In the genomic region with DNA sequence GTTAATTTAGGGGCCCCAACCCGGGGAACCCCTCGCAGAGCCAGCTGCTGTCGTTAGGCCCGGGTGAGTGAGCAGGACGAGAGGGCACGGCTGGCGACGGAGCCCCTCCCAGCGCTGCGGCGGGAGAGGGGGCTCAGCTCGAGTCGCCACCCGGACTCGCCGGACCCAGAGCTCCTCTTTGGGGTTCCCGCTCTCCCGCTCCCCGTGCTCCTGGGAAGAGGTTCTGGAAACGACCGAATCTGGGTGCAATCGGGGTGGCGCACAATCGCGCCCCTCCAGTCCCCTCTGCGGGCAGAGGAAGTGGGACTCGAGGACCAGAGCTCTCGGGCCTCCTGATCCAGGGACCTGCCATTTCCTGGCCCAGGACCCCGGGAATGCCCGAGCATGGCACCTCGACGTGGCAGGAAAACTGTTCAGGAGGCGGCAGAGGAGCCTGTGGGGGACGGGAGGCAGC, we compare ENCODE assay signal across 8 cellular contexts. TPM values are rescaled to one million over a fixed set of nuclear protein-coding genes. Genes with fewer than 3 reads are reported as not detected.
DNase-seq lines count a peak whose midpoint lies in the region; FAIRE-seq and TF ChIP-seq lines count a peak whose summit lies in the region.

No MANE protein-coding gene starts in this region.

- H3K4me3 ChIP-seq in DOHH2 (ENCODE audit: low read length) (peak overlapping the region; percentile 71), LNCaP clone FGC (ENCODE audit: low read depth, low read length) (peak overlapping the region; percentile 56), H1 (ENCODE audit: extremely low read depth in 1 of 4, insufficient read depth in 2 of 4, low read depth in 3 of 4, low read length in 4 of 4) (peak overlapping the region; percentile 20 to 68 (median 49))

- H3K27me3 Mint-ChIP-seq in neural crest cell (ENCODE audit: low read depth) = peaks cover 23% of the 10 kb centered on the region

- H2BK15ac ChIP-seq in H1 (ENCODE audit: low read length) = no peak overlapping the region

- no peak for DNase-seq in LNCaP clone FGC (ENCODE audit: low read depth)
- DNase-seq in H1 (ENCODE audit: low read depth in 1 of 2, low spot score in 2 of 2) = peak in 1 of 2 experiments; percentile 59
- DNase-seq in neural crest cell (ENCODE audit: low read depth, low spot score) = peak; percentile 2
- DNase-seq in RCC 7860 (ENCODE audit: low spot score) = no peak
- DNase-seq in dermis blood vessel endothelial cell = no peak
- no peak for DNase-seq in D721Med (ENCODE audit: insufficient read length, low spot score)
- no peak for DNase-seq in NCI-H146 (lab: John Stamatoyannopoulos, UW)

- H4K5ac ChIP-seq in H1 (ENCODE audit: insufficient read length, low read depth, low read length) = no peak overlapping the region

- peaks cover 9% of the 10 kb centered on the region for H3K4me1 ChIP-seq in DOHH2 (ENCODE audit: control insufficient read depth, low read length)
- H3K4me1 ChIP-seq in H1 (replicated peaks in 1 of 4; ENCODE audit: control insufficient read depth in 3 of 4, insufficient read depth in 4 of 4, low read length in 3 of 4) = peaks cover 0 to 3% (median 1%) of the 10 kb centered on the region in 4 experiments; a peak in 2 of 7 replicates

- no peaks in the 10 kb centered on the region for H4K20me1 ChIP-seq in DOHH2 (ENCODE audit: control insufficient read depth, insufficient read depth, low read depth, low read length)
- no peaks in the 10 kb centered on the region for H4K20me1 ChIP-seq in H1 (replicated peaks in 1 of 2; ENCODE audit: control insufficient read depth in 1 of 2, insufficient read depth in 2 of 2, low read length in 2 of 2)

- TF ChIP-seq RAD21 in H1 (IDR thresholded peaks at IDR 0.05 in 1 of 2, conservative IDR thresholded peaks at IDR 0.05 in 1 of 2; ENCODE audit: low read depth in 2 of 2, low read length in 2 of 2) = no peak

- H2BK120ac ChIP-seq in H1 (replicated peaks; ENCODE audit: low read depth, low read length) = no peak overlapping the region

- H3K56ac ChIP-seq in H1 (replicated peaks; ENCODE audit: insufficient read length, low read depth, low read length) = no peak overlapping the region

- peak overlapping the region in 3 of 4 experiments; percentile 25 to 59 (median 47); a peak in 6 of 7 replicates for H3K9ac ChIP-seq in H1 (replicated peaks in 1 of 4; ENCODE audit: extremely low read depth in 1 of 4, low read depth in 3 of 4, low read length in 3 of 4)

- no peak overlapping the region for H2BK12ac ChIP-seq in H1 (ENCODE audit: low read depth, low read length)

- H3K36me3 ChIP-seq in DOHH2 (ENCODE audit: control insufficient read depth, low read length) (no peaks in the 10 kb centered on the region), H1 (ENCODE audit: control insufficient read depth in 2 of 4, insufficient read depth in 4 of 4, low read length in 3 of 4) (no peaks in the 10 kb centered on the region)

- TF ChIP-seq CTCF in DOHH2 (IDR thresholded peaks at IDR 0.05; ENCODE audit: low read depth, low read length, poor library complexity, severe bottlenecking) = no peak
- no peak for TF ChIP-seq CTCF in LNCaP clone FGC (IDR thresholded peaks at IDR 0.05; ENCODE audit: control insufficient read depth, extremely low read depth, insufficient read depth)
- TF ChIP-seq CTCF in H1 (IDR thresholded peaks at IDR 0.05; ENCODE audit: control extremely low read depth in 1 of 3, insufficient read depth in 1 of 3, low read depth in 1 of 3, low read length in 3 of 3) = no peak
- no peak for TF ChIP-seq CTCF in neural crest cell (conservative IDR thresholded peaks at IDR 0.05)
- TF ChIP-seq CTCF in D721Med (IDR thresholded peaks at IDR 0.05; ENCODE audit: insufficient read depth, missing control alignments) = no peak

- H3K9me2 ChIP-seq in DOHH2 (replicated peaks; ENCODE audit: control insufficient read depth, low read length) = no peaks in the 10 kb centered on the region

- H3K27me3 ChIP-seq in DOHH2 (ENCODE audit: control insufficient read depth, low read length) (no peaks in the 10 kb centered on the region), H1 (replicated peaks in 1 of 4; ENCODE audit: control insufficient read depth in 3 of 4, extremely low read depth in 1 of 4, insufficient read depth in 3 of 4, low read length in 3 of 4) (peaks cover 0 to 3% (median 0%) of the 10 kb centered on the region in 4 experiments; a peak in 1 of 7 replicates)

- peaks cover 2% of the 10 kb centered on the region; the same call in 1 of the 2 replicates for H3K23me2 ChIP-seq in H1 (ENCODE audit: low read depth, low read length)

- no peak overlapping the region for H4K8ac ChIP-seq in H1 (ENCODE audit: extremely low read depth, insufficient read depth, low read length)

- no peaks in the 10 kb centered on the region for H3F3A ChIP-seq in DOHH2 (ENCODE audit: control insufficient read depth, insufficient read depth)

- no peak overlapping the region for H2AK5ac ChIP-seq in H1 (ENCODE audit: low read depth, low read length)

- no peaks in the 10 kb centered on the region for H3K9me3 Mint-ChIP-seq in neural crest cell

- no peaks in the 10 kb centered on the region for H3K79me1 ChIP-seq in H1 (ENCODE audit: low read depth, low read length)

- H3K9me3 ChIP-seq in DOHH2 (ENCODE audit: control insufficient read depth, insufficient read depth, low read length) (no peaks in the 10 kb centered on the region), H1 (ENCODE audit: insufficient read depth in 2 of 2, low read depth in 1 of 2, low read length in 1 of 2) (no peaks in the 10 kb centered on the region)

- no peak for TF ChIP-seq EP300 in H1 (IDR thresholded peaks at IDR 0.05; ENCODE audit: borderline replicate concordance in 1 of 2, low read depth in 2 of 2, low read length in 2 of 2)

- peak overlapping the region; percentile 72 for H3K4me2 ChIP-seq in DOHH2 (ENCODE audit: low read length)
- H3K4me2 ChIP-seq in H1 (ENCODE audit: insufficient read depth in 1 of 2, low read depth in 2 of 2, low read length in 2 of 2) = peak overlapping the region; percentile 20 to 80

- FAIRE-seq in H1 (lab: Jason Lieb, UNC) (no peak), RCC 7860 (lab: Jason Lieb, UNC) (no peak), D721Med (lab: Jason Lieb, UNC) (no peak)

- no peak overlapping the region for H3K4ac ChIP-seq in H1 (replicated peaks; ENCODE audit: insufficient read length, low read depth, low read length)

- CTCF ChIA-PET in H1 (lab: Charles Lee; ENCODE audit: partially characterized antibody) = interaction anchor here (0.7 to 5.7 kb wide), 22 partner anchors 8 to 362 kb away, joined by 3 to 33 read pairs (median 4); no protein-coding TSS in a partner anchor

- no peak overlapping the region for H3K14ac ChIP-seq in H1 (ENCODE audit: insufficient read length)

- no peak overlapping the region; the same call in 1 of the 2 replicates for H3K18ac ChIP-seq in H1 (ENCODE audit: extremely low read depth, low read length)

- no peak for TF ChIP-seq POLR2A in H1 (IDR thresholded peaks at IDR 0.05; ENCODE audit: control extremely low read depth in 1 of 2, low read depth in 2 of 2, low read length in 2 of 2)

- no peak overlapping the region for H2BK5ac ChIP-seq in H1 (ENCODE audit: low read depth, low read length)

- no peak overlapping the region for H3K27ac Mint-ChIP-seq in neural crest cell (ENCODE audit: unreplicated experiment)

- H3K4me1 Mint-ChIP-seq in neural crest cell = no peaks in the 10 kb centered on the region

- no peaks in the 10 kb centered on the region for H3K79me2 ChIP-seq in DOHH2 (ENCODE audit: control insufficient read depth, low read length)
- H3K79me2 ChIP-seq in H1 (ENCODE audit: control insufficient read depth in 1 of 2, insufficient read depth in 2 of 2, low read length in 2 of 2) = no peaks in the 10 kb centered on the region

- H3K36me3 Mint-ChIP-seq in neural crest cell (ENCODE audit: low read depth) = no peaks in the 10 kb centered on the region

- no peak overlapping the region for H3K23ac ChIP-seq in H1 (ENCODE audit: insufficient read length)

- no peak overlapping the region for H2AFZ ChIP-seq in H1 (ENCODE audit: low read length)

- H4K91ac ChIP-seq in H1 (replicated peaks; ENCODE audit: insufficient read length, low read length) = no peak overlapping the region

- H3K27ac ChIP-seq in DOHH2 (ENCODE audit: low read depth, low read length) = no peak overlapping the region
- no peak overlapping the region for H3K27ac ChIP-seq in H1 (ENCODE audit: low read depth, low read length)

- POLR2A ChIA-PET in H1 (lab: Charles Lee; ENCODE audit: partially characterized antibody) = interaction anchor here (0.6 to 1.2 kb wide), 7 partner anchors 10 to 300 kb away, joined by 3 to 6 read pairs (median 3); no protein-coding TSS in a partner anchor

- no peak overlapping the region for H2BK20ac ChIP-seq in H1 (ENCODE audit: low read length)

- peak overlapping the region; percentile 76 for H3K4me3 Mint-ChIP-seq in neural crest cell

- 33% methylated on average over 3 of the region's 34 CpGs; no CpG with 5 or more reads in 1 of the 2 experiments for WGBS in H1 (ENCODE audit: extremely low coverage in 1 of 2, insufficient coverage in 1 of 2, insufficient read length in 1 of 2, insufficient replicate concordance in 2 of 2, low coverage in 1 of 2, low lambda C conversion rate in 2 of 2, missing lambda C conversion rate in 1 of 2), 2 experiments

RNA-seq across cellular contexts. Expression of gene ARAF, which starts 37.3 kb away (rescaled TPM):
- total RNA-seq in H1 (2021; fragmentation: NEBNext Ultra II Directional; extraction: Animal tissue kit (Norgen Biotek cat#: 25700)) = 45.2 and 48.3 TPM in 2 replicates
- 39.0 and 56.8 TPM in 2 replicates for polyA plus RNA-seq in H1 (2011; rRNA removed)
- polyA plus RNA-seq in H1 (2011; cell fraction: cytosol; rRNA removed) = 32.0 TPM
- polyA plus RNA-seq in H1 (2011; cell fraction: nucleus; rRNA removed) = 111 TPM
- 25.7 to 47.0 TPM (median 43.2 TPM) in 4 replicates for polyA plus RNA-seq in H1 (2012, experiment 1 of 2)
- polyA plus RNA-seq in H1 (2012, experiment 2 of 2) = 37.8 TPM
- 34.6 TPM for polyA plus RNA-seq in H1 (2013, experiment 1 of 2)
- polyA plus RNA-seq in H1 (2013, experiment 2 of 2) = 37.9 TPM
- 75.5 and 77.0 TPM in 2 replicates for polyA minus RNA-seq in H1 (2011; rRNA and poly(A)+ RNA removed)
- 21.1 TPM for polyA minus RNA-seq in H1 (2011; cell fraction: cytosol; rRNA and poly(A)+ RNA removed)
- polyA minus RNA-seq in H1 (2011; cell fraction: nucleus; rRNA and poly(A)+ RNA removed) = 27.7 TPM
- total RNA-seq in neural crest cell (55.7 and 56.3 TPM in 2 replicates), dermis blood vessel endothelial cell (10.4 and 17.7 TPM in 2 replicates)

RNA-seq across cellular contexts. Expression of gene ZNF41, which starts 40.7 kb away (rescaled TPM):
- total RNA-seq in H1 (2021; fragmentation: NEBNext Ultra II Directional; extraction: Animal tissue kit (Norgen Biotek cat#: 25700)) = 4.5 and 5.3 TPM in 2 replicates
- 1.2 and 1.8 TPM in 2 replicates for polyA plus RNA-seq in H1 (2011; rRNA removed)
- 2.3 TPM for polyA plus RNA-seq in H1 (2011; cell fraction: cytosol; rRNA removed)
- 2.8 TPM for polyA plus RNA-seq in H1 (2011; cell fraction: nucleus; rRNA removed)
- polyA plus RNA-seq in H1 (2012, experiment 1 of 2) = 2.6 to 3.5 TPM (median 2.9 TPM) in 4 replicates
- polyA plus RNA-seq in H1 (2012, experiment 2 of 2) = 0.14 TPM
- polyA plus RNA-seq in H1 (2013, experiment 1 of 2) = 3.2 TPM
- polyA plus RNA-seq in H1 (2013, experiment 2 of 2) = 3.1 TPM
- polyA minus RNA-seq in H1 (2011; rRNA and poly(A)+ RNA removed) = 6.2 and 7.1 TPM in 2 replicates
- 3.1 TPM for polyA minus RNA-seq in H1 (2011; cell fraction: cytosol; rRNA and poly(A)+ RNA removed)
- 5.7 TPM for polyA minus RNA-seq in H1 (2011; cell fraction: nucleus; rRNA and poly(A)+ RNA removed)
- 7.1 and 7.8 TPM in 2 replicates for total RNA-seq in neural crest cell
- 9.2 and 11.8 TPM in 2 replicates for total RNA-seq in dermis blood vessel endothelial cell

RNA-seq across cellular contexts. Expression of gene TIMP1, which starts 58.5 kb away (rescaled TPM):
- total RNA-seq in H1 (2021; fragmentation: NEBNext Ultra II Directional; extraction: Animal tissue kit (Norgen Biotek cat#: 25700)) = 58.6 and 62.5 TPM in 2 replicates
- 142 and 150 TPM in 2 replicates for polyA plus RNA-seq in H1 (2011; rRNA removed)
- polyA plus RNA-seq in H1 (2011; cell fraction: cytosol; rRNA removed) = 69.7 TPM
- polyA plus RNA-seq in H1 (2011; cell fraction: nucleus; rRNA removed) = 88.2 TPM
- polyA plus RNA-seq in H1 (2012, experiment 1 of 2) = 81.9 to 101 TPM (median 98.2 TPM) in 4 replicates
- polyA plus RNA-seq in H1 (2012, experiment 2 of 2) = 154 TPM
- 90.2 TPM for polyA plus RNA-seq in H1 (2013, experiment 1 of 2)
- polyA plus RNA-seq in H1 (2013, experiment 2 of 2) = 106 TPM
- polyA minus RNA-seq in H1 (2011; rRNA and poly(A)+ RNA removed) = 93.8 and 111 TPM in 2 replicates
- 64.3 TPM for polyA minus RNA-seq in H1 (2011; cell fraction: cytosol; rRNA and poly(A)+ RNA removed)
- 34.6 TPM for polyA minus RNA-seq in H1 (2011; cell fraction: nucleus; rRNA and poly(A)+ RNA removed)
- total RNA-seq in neural crest cell (63.8 and 69.4 TPM in 2 replicates), dermis blood vessel endothelial cell (66.4 and 102 TPM in 2 replicates)
